Comparison of ENCODE assay signal across 15 cellular contexts in genomic region chr18:35378206-35378795, GRCh38. TPM values are rescaled to one million over a fixed set of nuclear protein-coding genes. Genes with fewer than 3 reads are reported as not detected.
DNase-seq lines count a peak whose midpoint lies in the region; ATAC-seq, FAIRE-seq and TF ChIP-seq lines count a peak whose summit lies in the region.
"Had no signal": no experiment of that assay in that cellular context is flagged by ENCODE, and none has a peak within 500 bp of the region (broad histone marks: within the 10 kb centered on the region; RNA-seq: fewer than 3 reads in every experiment).

No MANE protein-coding gene starts in this region.

- H3K4me2 ChIP-seq in keratinocyte (ENCODE audit: control insufficient read depth, extremely low read depth, insufficient read depth, low read depth, low read length): peak overlapping the region; percentile 14

- no peaks in the 10 kb centered on the region for H4K20me1 ChIP-seq in keratinocyte (ENCODE audit: control insufficient read depth, extremely low read depth, insufficient read depth, low read length)

- no peaks in the 10 kb centered on the region for H3K36me3 ChIP-seq in keratinocyte (ENCODE audit: control insufficient read depth in 2 of 2, extremely low read depth in 1 of 2, insufficient read depth in 2 of 2, low read length in 2 of 2)

- no peaks in the 10 kb centered on the region for H3K9me1 ChIP-seq in keratinocyte (ENCODE audit: control insufficient read depth, extremely low read depth, insufficient read depth, low read length)

- H3K27ac ChIP-seq in keratinocyte (ENCODE audit: control insufficient read depth, insufficient read depth, low read length): no peak overlapping the region

- H3K9ac ChIP-seq in keratinocyte (ENCODE audit: control insufficient read depth, extremely low read depth, insufficient read depth, low read length): no peak overlapping the region

- H2AFZ ChIP-seq in keratinocyte (ENCODE audit: control insufficient read depth, low read length): no peak overlapping the region

- no peak for FAIRE-seq in keratinocyte (lab: Jason Lieb, UNC)
- FAIRE-seq: frontal cortex had no signal

- DNase-seq in AG09309 (ENCODE audit: low read depth) (peak; percentile 18), ELR (ENCODE audit: low read depth) (peak; percentile 18), astrocyte of the hippocampus (ENCODE audit: low read depth, low spot score) (peak; percentile 78), keratinocyte (ENCODE audit: low read depth, low spot score) (no peak), HUDEP-2 (lab: John Stamatoyannopoulos, UW; ENCODE audit: unreplicated experiment in 76 of 76) (no peak), superior temporal gyrus (ENCODE audit: extremely low spot score) (no peak)
- DNase-seq: activated naive CD4-positive, alpha-beta T cell treated with anti-CD3 and anti-CD28 coated beads, Interleukin-2, amount 10 ng/mL, durations not matched to agents 7 days and 5 days; mucosa of descending colon; NCI-H2081; SIG-M5; stimulated activated CD4-positive, alpha-beta T cell treated with anti-CD3 and anti-CD28 coated beads, Interleukin-2, amount 100 ng/mL, for 48 hours; stimulated activated naive B cell treated with anti-CD40 and anti-IgM and Interleukin-4, amounts not matched to agents 10 μg/mL and 1 μg/mL and 100 μg/mL, for 72 hours had no signal

- ATAC-seq in GM18520 (IDR thresholded peaks at IDR 0.05; ENCODE audit: unreplicated experiment) (no peak), HG02852 (IDR thresholded peaks at IDR 0.05; ENCODE audit: unreplicated experiment) (no peak)
- ATAC-seq: mucosa of descending colon; stimulated activated naive B cell treated with anti-CD40 and anti-IgM and Interleukin-4, amounts not matched to agents 10 μg/mL and 1 μg/mL and 100 μg/mL, for 72 hours had no signal

- H3K4me3 ChIP-seq in AG09309 (ENCODE audit: control insufficient read depth, low read depth, low read length) (no peak overlapping the region; the same call in 1 of the 2 replicates), keratinocyte (ENCODE audit: control insufficient read depth in 2 of 3, extremely low read depth in 1 of 3, insufficient read depth in 2 of 3, low read depth in 1 of 3, low read length in 3 of 3) (no peak overlapping the region)
- H3K4me3 ChIP-seq: mucosa of descending colon had no signal

- H3K9me3 ChIP-seq in keratinocyte (ENCODE audit: control insufficient read depth, low read depth, low read length): no peaks in the 10 kb centered on the region
- H3K9me3 ChIP-seq: mucosa of descending colon had no signal

- peaks cover 10% of the 10 kb centered on the region for H3K4me1 ChIP-seq in keratinocyte (ENCODE audit: control insufficient read depth, extremely low read depth, insufficient read depth, low read length)

- TF ChIP-seq CTCF in AG09309 (IDR thresholded peaks at IDR 0.05; ENCODE audit: control insufficient read depth, insufficient read depth, low read depth, low read length, missing control alignments) (peak; percentile 1), keratinocyte (optimal IDR thresholded peaks at IDR 0.05 in 1 of 3, IDR thresholded peaks at IDR 0.05 in 1 of 3, conservative IDR thresholded peaks at IDR 0.05 in 1 of 3; ENCODE audit: extremely low read depth in 1 of 3, insufficient read depth in 2 of 3, low read length in 3 of 3) (peak in 1 of 3 experiments; percentile 10)

- dilution Hi-C loops in keratinocyte (cut with MboI; ENCODE audit: extremely low pct_ligation_motif_present, low sequenced_read_pairs): no loop called here

- H3K27me3 ChIP-seq in keratinocyte (ENCODE audit: control insufficient read depth, extremely low read depth, insufficient read depth, low read length): peaks cover 6% of the 10 kb centered on the region

- H3K79me2 ChIP-seq in keratinocyte (ENCODE audit: control insufficient read depth, insufficient read depth, low read length): no peaks in the 10 kb centered on the region

RNA-seq across cellular contexts. Expression of gene ZNF396, which starts 1.2 kb away (rescaled TPM):
- polyA plus RNA-seq in keratinocyte: 0.20 to 0.49 TPM (median 0.33 TPM) in 3 replicates
- polyA plus RNA-seq in keratinocyte (2011; ENCODE audit: low read depth): 0.35 TPM
- 0.19 and 0.28 TPM in 2 replicates for polyA plus RNA-seq in keratinocyte (2011; cell fraction: cytosol; rRNA removed)
- 0.36 TPM in 2 replicates for polyA plus RNA-seq in keratinocyte (2011; cell fraction: nucleus; rRNA removed)
- polyA plus RNA-seq in keratinocyte (2012; ENCODE audit: low replicate concordance): 0.18 and 0.56 TPM in 2 replicates
- 0.13 TPM in 2 of 3 replicates, not detected in the other for polyA minus RNA-seq in keratinocyte
- not detected for polyA minus RNA-seq in keratinocyte (2011; cell fraction: cytosol; rRNA and poly(A)+ RNA removed)
- 0.23 and 0.32 TPM in 2 replicates for polyA minus RNA-seq in keratinocyte (2011; cell fraction: nucleus; rRNA and poly(A)+ RNA removed)

RNA-seq across cellular contexts. Expression of gene ZNF24, which starts 34.1 kb away (rescaled TPM):
- 12.2 to 20.3 TPM (median 14.1 TPM) in 3 replicates for polyA plus RNA-seq in keratinocyte
- 23.2 TPM for polyA plus RNA-seq in keratinocyte (2011; ENCODE audit: low read depth)
- polyA plus RNA-seq in keratinocyte (2011; cell fraction: cytosol; rRNA removed): 6.9 and 13.1 TPM in 2 replicates
- 14.8 and 22.7 TPM in 2 replicates for polyA plus RNA-seq in keratinocyte (2011; cell fraction: nucleus; rRNA removed)
- 15.9 and 16.3 TPM in 2 replicates for polyA plus RNA-seq in keratinocyte (2012; ENCODE audit: low replicate concordance)
- 21.9 to 24.5 TPM (median 24.3 TPM) in 3 replicates for polyA minus RNA-seq in keratinocyte
- polyA minus RNA-seq in keratinocyte (2011; cell fraction: cytosol; rRNA and poly(A)+ RNA removed): 12.1 TPM
- 12.6 and 20.9 TPM in 2 replicates for polyA minus RNA-seq in keratinocyte (2011; cell fraction: nucleus; rRNA and poly(A)+ RNA removed)

Comparison
In these comparisons a context has a peak if more than half of its experiments do, and no peak if none do; other contexts are left out.
1. DNase-seq: peak in AG09309 (single experiment), ELR (single experiment) and astrocyte of the hippocampus (single experiment); none in keratinocyte (single experiment), HUDEP-2 (0 of 76) and superior temporal gyrus (single experiment).